ENCODE assay signal across 1 cellular context in genomic region chr2:198476007-198476406, GRCh38.
TF ChIP-seq lines count a peak whose summit lies in the region.

No MANE protein-coding gene starts in this region.

TF ChIP-seq in H1, 55 proteins besides CTCF, POLR2A, EP300 and RAD21:
- no peak for TF ChIP-seq CBX5 (IDR thresholded peaks at IDR 0.05; ENCODE audit: low read depth, low read length)
- TF ChIP-seq CTBP2 (IDR thresholded peaks at IDR 0.05; ENCODE audit: borderline replicate concordance, insufficient read depth, insufficient read length, low read length), result no peak
- TF ChIP-seq CREB1 (IDR thresholded peaks at IDR 0.05), result no peak
- no peak for TF ChIP-seq NANOG (IDR thresholded peaks at IDR 0.05; ENCODE audit: insufficient read depth, low read depth, low read length, poor library complexity, severe bottlenecking)
- TF ChIP-seq BACH1 (IDR thresholded peaks at IDR 0.05; ENCODE audit: low read length), result no peak
- TF ChIP-seq ATF2 (IDR thresholded peaks at IDR 0.05; ENCODE audit: low read length), result no peak
- TF ChIP-seq ASH2L (IDR thresholded peaks at IDR 0.05; ENCODE audit: low read length), result no peak
